11 cellular contexts compared by ENCODE assay signal in genomic region chr7:155207335-155208002, GRCh38.
DNase-seq lines count a peak whose midpoint lies in the region; ATAC-seq, FAIRE-seq and TF ChIP-seq lines count a peak whose summit lies in the region.
"Had no signal": no experiment of that assay in that cellular context is flagged by ENCODE, and none has a peak within 500 bp of the region (broad histone marks: within the 10 kb centered on the region; RNA-seq: fewer than 3 reads in every experiment).

No MANE protein-coding gene starts in this region.

- H2BK12ac ChIP-seq in H9 (ENCODE audit: insufficient read length, low read depth, low read length), result no peak overlapping the region

- H3T11ph ChIP-seq in H9 (ENCODE audit: low read length), result no peak overlapping the region

- H3K4me1 ChIP-seq in SK-N-SH (ENCODE audit: control insufficient read depth in 1 of 2, insufficient read depth in 2 of 2, low read depth in 1 of 2, low read length in 1 of 2), result peaks cover 4 to 15% of the 10 kb centered on the region in 2 experiments; a peak in 1 of 4 replicates
- peaks cover 5% of the 10 kb centered on the region; the same call in 1 of the 2 replicates for H3K4me1 ChIP-seq in IMR-90 (ENCODE audit: control insufficient read depth, insufficient read depth, low read length)
- peaks cover 25 to 65% of the 10 kb centered on the region in 2 experiments for H3K4me1 ChIP-seq in K562 (replicated peaks in 1 of 2; ENCODE audit: control insufficient read depth in 2 of 2, insufficient read depth in 2 of 2, low read length in 2 of 2)
- no peaks in the 10 kb centered on the region; the same call in 1 of the 2 replicates for H3K4me1 ChIP-seq in H9 (ENCODE audit: insufficient read depth, low read length)
- H3K4me1 ChIP-seq: transverse colon had no signal

- no peaks in the 10 kb centered on the region for H3K36me3 ChIP-seq in SK-N-SH (replicated peaks in 1 of 2; ENCODE audit: control insufficient read depth in 1 of 2, insufficient read depth in 2 of 2, low read length in 1 of 2)
- H3K36me3 ChIP-seq in IMR-90 (ENCODE audit: control insufficient read depth, insufficient read depth, low read length), result no peaks in the 10 kb centered on the region
- H3K36me3 ChIP-seq in K562 (ENCODE audit: control insufficient read depth, insufficient read depth, low read length), result peaks cover 3% of the 10 kb centered on the region; the same call in 1 of the 3 replicates
- H3K36me3 ChIP-seq: transverse colon had no signal

- H3K9me2 ChIP-seq in SK-N-SH, result no peaks in the 10 kb centered on the region

- H3K27me3 Mint-ChIP-seq in osteocyte (ENCODE audit: unreplicated experiment) (no peaks in the 10 kb centered on the region), H9 (ENCODE audit: low read depth) (peaks cover 6% of the 10 kb centered on the region)

- TF ChIP-seq CTCF in SK-N-SH (IDR thresholded peaks at IDR 0.05), result no peak
- no peak for TF ChIP-seq CTCF in IMR-90 (conservative IDR thresholded peaks at IDR 0.05; ENCODE audit: low read depth, low read length)
- TF ChIP-seq CTCF in K562 (IDR thresholded peaks at IDR 0.05 in 2 of 3, conservative IDR thresholded peaks at IDR 0.05 in 1 of 3; ENCODE audit: insufficient read depth in 2 of 3, low read depth in 1 of 3, low read length in 3 of 3), result no peak
- no peak for TF ChIP-seq CTCF in osteocyte (IDR thresholded peaks at IDR 0.05)
- TF ChIP-seq CTCF in H9 (conservative IDR thresholded peaks at IDR 0.05), result no peak

- dilution Hi-C loops in IMR-90 (cut with HindIII; ENCODE audit: low sequenced_read_pairs, unreplicated experiment), result no loop called here

- peaks cover 4% of the 10 kb centered on the region for H3K23me2 ChIP-seq in H9 (ENCODE audit: insufficient read length, low read depth, low read length, poor library complexity, severe bottlenecking)

- BruUV-seq in IMR-90 (replicated peaks; lab: Mats Ljungman, UMichigan) (no TSS peak), K562 (replicated peaks; lab: Mats Ljungman, UMichigan) (no TSS peak)

- H2AK9ac ChIP-seq in IMR-90 (replicated peaks; ENCODE audit: low read depth, low read length, poor library complexity), result no peak overlapping the region

- TF ChIP-seq POLR2A in IMR-90 (IDR thresholded peaks at IDR 0.05; ENCODE audit: low read depth, low read length), result no peak
- no peak for TF ChIP-seq POLR2A in K562 (conservative IDR thresholded peaks at IDR 0.05)

- peaks cover 4% of the 10 kb centered on the region for H3F3A ChIP-seq in SK-N-SH (replicated peaks; ENCODE audit: insufficient read depth)

- H3K9me3 Mint-ChIP-seq in osteocyte (ENCODE audit: unreplicated experiment) (no peaks in the 10 kb centered on the region), H9 (peaks cover 9 to 13% of the 10 kb centered on the region in 2 experiments)

- TF ChIP-seq RAD21 in SK-N-SH (IDR thresholded peaks at IDR 0.05; ENCODE audit: low read length) (no peak), IMR-90 (IDR thresholded peaks at IDR 0.05; ENCODE audit: low read length) (no peak), K562 (CRISPR knock-in tag; conservative IDR thresholded peaks at IDR 0.05 in 1 of 2, IDR thresholded peaks at IDR 0.05 in 1 of 2) (no peak)

- H3K4me2 ChIP-seq in SK-N-SH (no peak overlapping the region), IMR-90 (ENCODE audit: low read depth, low read length) (no peak overlapping the region), K562 (ENCODE audit: insufficient read depth, low read length) (peak overlapping the region; percentile 100), H9 (ENCODE audit: insufficient read depth, insufficient read length, low read length) (no peak overlapping the region)

- POLR2A ChIA-PET in SK-N-SH (lab: Yijun Ruan, JAX), result no interaction called here
- POLR2A ChIA-PET in IMR-90 (lab: Charles Lee; ENCODE audit: unreplicated experiment), result no interaction called here
- POLR2A ChIA-PET in K562 (lab: Yijun Ruan, JAX), result interaction anchor here (1.6 to 5.0 kb wide), 4 partner anchors 11 to 27 kb away, joined by 4 to 127 read pairs (median 12); no protein-coding TSS in a partner anchor

- H3K9me1 ChIP-seq in IMR-90 (ENCODE audit: insufficient read depth, low read length) (peaks cover 16% of the 10 kb centered on the region; the same call in 1 of the 2 replicates), K562 (ENCODE audit: control insufficient read depth, insufficient read depth, low read length) (no peaks in the 10 kb centered on the region)

- H2BK15ac ChIP-seq in IMR-90 (ENCODE audit: low read depth, low read length) (peak overlapping the region; percentile 52; the same call in 1 of the 3 replicates), H9 (ENCODE audit: low read depth, low read length) (no peak overlapping the region)

- H3K36me3 Mint-ChIP-seq in osteocyte (ENCODE audit: unreplicated experiment) (no peaks in the 10 kb centered on the region), H9 (ENCODE audit: insufficient read depth in 1 of 3, low read depth in 3 of 3) (peaks cover 0 to 2% (median 0%) of the 10 kb centered on the region in 3 experiments; a peak in 4 of 7 replicates)

- no peak overlapping the region for H2AFZ ChIP-seq in SK-N-SH (ENCODE audit: low read depth)
- H2AFZ ChIP-seq in IMR-90 (replicated peaks; ENCODE audit: low read length, poor library complexity), result no peak overlapping the region
- peak overlapping the region; percentile 69; the same call in 1 of the 2 replicates for H2AFZ ChIP-seq in K562 (ENCODE audit: low read depth, low read length)
- no peak overlapping the region for H2AFZ ChIP-seq in H9 (ENCODE audit: low read length)

- H4K8ac ChIP-seq in IMR-90 (ENCODE audit: low read depth in 2 of 2, low read length in 2 of 2), result peak overlapping the region; percentile 21 to 86; a peak in 1 of 4 replicates
- H4K8ac ChIP-seq in H9 (replicated peaks; ENCODE audit: insufficient read length, low read depth, low read length), result no peak overlapping the region

- ATAC-seq in SK-N-SH treated with all-trans-retinoic acid at 6 μM for 48 hours (no peak), IMR-90 (ENCODE audit: low read depth) (no peak), K562 (no peak), HG03521 (IDR thresholded peaks at IDR 0.05; ENCODE audit: unreplicated experiment) (no peak)

- CTCF ChIA-PET in SK-N-SH (lab: Yijun Ruan, JAX) (no interaction called here), IMR-90 (lab: Yijun Ruan, JAX) (no interaction called here), K562 (lab: Yijun Ruan, JAX; ENCODE audit: low intra/inter-chr PET ratio) (no interaction called here)

- H3K14ac ChIP-seq in IMR-90 (replicated peaks; ENCODE audit: low read depth, low read length), result 0 out of 2 replicates have a peak overlapping the region, but pooled peaks have one; percentile 9
- H3K14ac ChIP-seq in H9 (ENCODE audit: insufficient read depth, low read length), result no peak overlapping the region

- H3K4me1 Mint-ChIP-seq in osteocyte (ENCODE audit: unreplicated experiment), result peaks cover 24% of the 10 kb centered on the region
- peaks cover 17 to 24% of the 10 kb centered on the region in 2 experiments for H3K4me1 Mint-ChIP-seq in H9

- no peak for FAIRE-seq in K562 (lab: Jason Lieb, UNC)

- H2AK5ac ChIP-seq in IMR-90 (ENCODE audit: low read depth, low read length), result peak overlapping the region; percentile 92
- no peak overlapping the region for H2AK5ac ChIP-seq in H9 (ENCODE audit: insufficient read length, low read length)

- in situ Hi-C loops in IMR-90 (cut with MboI; ENCODE audit: low sequenced_read_pairs) (loop anchor here (5.0 kb wide), 1 partner anchor 90 kb away; the partner anchor contains the start of gene INSIG1), K562 (cut with MboI) (loop anchor here (5.0 kb wide), 1 partner anchor 85 kb away; no protein-coding TSS in a partner anchor)

- H2BK20ac ChIP-seq in IMR-90 (ENCODE audit: low read depth, low read length), result peak overlapping the region; percentile 86; the same call in 1 of the 2 replicates
- no peak overlapping the region for H2BK20ac ChIP-seq in H9 (ENCODE audit: low read depth, low read length, poor library complexity, severe bottlenecking)

- H3K4me3 ChIP-seq in SK-N-SH (ENCODE audit: low read depth in 2 of 2, low read length in 1 of 2) (no peak overlapping the region), IMR-90 (ENCODE audit: insufficient read depth, low read depth, low read length) (no peak overlapping the region), K562 (no peak overlapping the region)
- H3K4me3 ChIP-seq: transverse colon had no signal

- H3K9ac ChIP-seq in SK-N-SH, result no peak overlapping the region
- H3K9ac ChIP-seq in IMR-90 (ENCODE audit: low read depth, low read length), result no peak overlapping the region
- H3K9ac ChIP-seq in K562 (ENCODE audit: insufficient read depth in 1 of 2, low read depth in 2 of 2, low read length in 2 of 2), result peak overlapping the region in 1 of 2 experiments; percentile 100; a peak in 1 of 4 replicates
- H3K9ac ChIP-seq in H9 (ENCODE audit: extremely low read depth, insufficient read length, low read length), result no peak overlapping the region

- H4K20me1 ChIP-seq in SK-N-SH (ENCODE audit: insufficient read depth) (no peaks in the 10 kb centered on the region), IMR-90 (ENCODE audit: insufficient read depth, low read length) (no peaks in the 10 kb centered on the region), K562 (replicated peaks; ENCODE audit: control insufficient read depth, insufficient read depth, low read length) (no peaks in the 10 kb centered on the region), H9 (ENCODE audit: control insufficient read depth, insufficient read depth, insufficient read length) (no peaks in the 10 kb centered on the region)

- peak overlapping the region; percentile 4 for H3K27ac Mint-ChIP-seq in osteocyte (ENCODE audit: unreplicated experiment)
- H3K27ac Mint-ChIP-seq in H9, result peak overlapping the region in 1 of 3 experiments; percentile 29; a peak in 2 of 7 replicates

- H3K4me3 Mint-ChIP-seq in osteocyte (ENCODE audit: unreplicated experiment) (no peak overlapping the region), H9 (no peak overlapping the region; a peak in 2 of 5 replicates)

- H2BK120ac ChIP-seq in IMR-90 (ENCODE audit: low read depth, low read length) (peak overlapping the region; percentile 94), H9 (ENCODE audit: low read depth, low read length, poor library complexity, severe bottlenecking) (no peak overlapping the region)

- no peak overlapping the region for H3K27ac ChIP-seq in SK-N-SH (ENCODE audit: low read depth in 2 of 2, low read length in 1 of 2)
- H3K27ac ChIP-seq in IMR-90 (ENCODE audit: insufficient read depth, low read length), result no peak overlapping the region
- H3K27ac ChIP-seq in K562 (ENCODE audit: extremely low read depth, low read depth, low read length), result peak overlapping the region; percentile 100; the same call in 2 of the 3 replicates
- no peak overlapping the region for H3K27ac ChIP-seq in H9 (ENCODE audit: insufficient read length, low read depth, low read length)
- H3K27ac ChIP-seq: 22Rv1 had no signal

- H3K79me1 ChIP-seq in IMR-90 (ENCODE audit: low read depth in 1 of 2, low read length in 2 of 2), result no peaks in the 10 kb centered on the region
- H3K79me1 ChIP-seq in H9 (ENCODE audit: insufficient read depth, low read depth, low read length, poor library complexity, severe bottlenecking), result no peaks in the 10 kb centered on the region

- intact Hi-C loops in IMR-90 (cut with micrococcal nuclease) (no loop called here), K562 (cut with micrococcal nuclease) (no loop called here)

- DNase-seq in SK-N-SH, result no peak
- no peak for DNase-seq in IMR-90
- DNase-seq in K562 (ENCODE audit: extremely low read depth in 1 of 4, low spot score in 3 of 4), result no peak
- no peak for DNase-seq in osteocyte (ENCODE audit: extremely low spot score, unreplicated experiment)
- DNase-seq in H9, result no peak
- no peak for DNase-seq in NCI-H510A (lab: John Stamatoyannopoulos, UW)
- DNase-seq: NCI-H1105, transverse colon had no signal

- TF ChIP-seq EP300 in SK-N-SH (IDR thresholded peaks at IDR 0.05; ENCODE audit: borderline replicate concordance in 1 of 2, low read depth in 1 of 2, low read length in 1 of 2) (no peak), K562 (IDR thresholded peaks at IDR 0.05; ENCODE audit: low read length) (no peak)

- H2BK5ac ChIP-seq in IMR-90 (ENCODE audit: low read depth, low read length, poor library complexity, severe bottlenecking) (peak overlapping the region; percentile 34), H9 (ENCODE audit: insufficient read length, low read length) (no peak overlapping the region)

- 68% methylated on average over 13 of the region's 13 CpGs for WGBS in SK-N-SH (ENCODE audit: low lambda C conversion rate)
- 84% methylated on average over 2 of the region's 13 CpGs; no CpG with 5 or more reads in 1 of the 2 experiments for WGBS in IMR-90 (ENCODE audit: extremely low coverage in 2 of 2, insufficient read length in 1 of 2), 2 experiments
- 86% methylated on average over 11 of the region's 13 CpGs for WGBS in K562 (ENCODE audit: insufficient coverage, low coverage, missing lambda C conversion rate)
- 100% methylated on average over 4 of the region's 13 CpGs for WGBS in H9 (ENCODE audit: extremely low coverage, insufficient read length, low lambda C conversion rate)

- H3K4ac ChIP-seq in IMR-90 (ENCODE audit: low read depth, low read length), result peak overlapping the region; percentile 97; the same call in 1 of the 2 replicates
- H3K4ac ChIP-seq in H9 (ENCODE audit: low read depth, low read length), result no peak overlapping the region

- no peaks in the 10 kb centered on the region for H3K79me2 ChIP-seq in SK-N-SH (ENCODE audit: insufficient read depth)
- peaks cover 13% of the 10 kb centered on the region; the same call in 2 of the 3 replicates for H3K79me2 ChIP-seq in K562 (ENCODE audit: control insufficient read depth, insufficient read depth, low read length)
- no peaks in the 10 kb centered on the region for H3K79me2 ChIP-seq in H9 (ENCODE audit: insufficient read depth, low read length)

- H3K18ac ChIP-seq in IMR-90 (ENCODE audit: low read depth, low read length) (no peak overlapping the region), H9 (ENCODE audit: insufficient read length, low read depth, low read length) (no peak overlapping the region)

- H3K9me3 ChIP-seq in SK-N-SH, result no peaks in the 10 kb centered on the region
- no peaks in the 10 kb centered on the region for H3K9me3 ChIP-seq in IMR-90 (ENCODE audit: control insufficient read depth, insufficient read depth, low read length)
- 0 out of 2 replicates have a peak, but pooled peaks cover 3% of the 10 kb centered on the region for H3K9me3 ChIP-seq in K562 (replicated peaks; ENCODE audit: control insufficient read depth, insufficient read depth, low read depth, low read length)
- no peaks in the 10 kb centered on the region for H3K9me3 ChIP-seq in H9 (ENCODE audit: control insufficient read depth, low read depth, low read length)
- H3K9me3 ChIP-seq: transverse colon had no signal

- H3K23ac ChIP-seq in IMR-90 (ENCODE audit: low read depth, low read length), result no peak overlapping the region
- H3K23ac ChIP-seq in H9 (ENCODE audit: insufficient read length, low read depth, low read length), result no peak overlapping the region

- no peak overlapping the region for H4K5ac ChIP-seq in IMR-90 (ENCODE audit: low read depth, low read length)
- no peak overlapping the region for H4K5ac ChIP-seq in H9 (ENCODE audit: insufficient read length, low read depth, low read length)

- no peaks in the 10 kb centered on the region for H3K27me3 ChIP-seq in SK-N-SH (ENCODE audit: insufficient read depth)
- no peaks in the 10 kb centered on the region for H3K27me3 ChIP-seq in IMR-90 (ENCODE audit: control insufficient read depth, insufficient read depth, low read length)
- no peaks in the 10 kb centered on the region; a peak in 1 of 5 replicates for H3K27me3 ChIP-seq in K562 (ENCODE audit: control insufficient read depth in 2 of 2, insufficient read depth in 2 of 2, low read length in 2 of 2)
- H3K27me3 ChIP-seq in H9 (ENCODE audit: insufficient read depth, low read length), result no peaks in the 10 kb centered on the region
- H3K27me3 ChIP-seq: transverse colon had no signal

- H3K56ac ChIP-seq in IMR-90 (ENCODE audit: extremely low read depth, insufficient read depth, low read length) (no peak overlapping the region), H9 (ENCODE audit: insufficient read length, low read depth, low read length) (no peak overlapping the region)

- H4K91ac ChIP-seq in IMR-90 (ENCODE audit: insufficient read depth, low read depth, low read length) (no peak overlapping the region; the same call in 1 of the 2 replicates), H9 (ENCODE audit: insufficient read length, low read depth, low read length) (no peak overlapping the region)

Comparison
In these comparisons a context has a peak if more than half of its experiments do, and no peak if none do; other contexts are left out.
1. Of the 27 proteins assayed by ChIP-seq in both K562 and SK-N-SH: peak only in K562: NFIC, USF1 and ZBTB33; only in SK-N-SH: REST; in both: none; in neither: 23.